In genomic region chr9:35756743-35757526, GRCh38 we compare ENCODE assay signal across 8 cellular contexts. TPM values are rescaled to one million over a fixed set of nuclear protein-coding genes. Genes with fewer than 3 reads are reported as not detected.
DNase-seq lines count a peak whose midpoint lies in the region; ATAC-seq and TF ChIP-seq lines count a peak whose summit lies in the region.

No MANE protein-coding gene starts in this region.

- DNase-seq in GDM1 (lab: John Stamatoyannopoulos, UW) = peak; percentile 70
- DNase-seq in H4 (ENCODE audit: low spot score) = peak; percentile 63
- peak; percentile 86 for DNase-seq in NCI-H1092 (lab: John Stamatoyannopoulos, UW)
- peak; percentile 77 to 85 (median 78) for DNase-seq in right lobe of liver
- peak; percentile 16 to 83 (median 60) for DNase-seq in stimulated activated CD4-positive, alpha-beta T cell treated with anti-CD3 and anti-CD28 coated beads, TNF-alpha, amount 100 ng/mL, for 24 hours (ENCODE audit: low read depth in 3 of 3)

- peaks cover 10% of the 10 kb centered on the region for H3K27me3 Mint-ChIP-seq in dendritic cell treated with granulocyte-macrophage colony-stimulating factor and Interleukin-4, amounts not matched to agents 40 ng/mL and 50 ng/mL, for 4 days

- H3K9me3 Mint-ChIP-seq in dendritic cell treated with granulocyte-macrophage colony-stimulating factor and Interleukin-4, amounts not matched to agents 40 ng/mL and 50 ng/mL, for 4 days = no peaks in the 10 kb centered on the region

- H3K27ac ChIP-seq in right lobe of liver = peak overlapping the region; percentile 72 to 93 (median 82)

- H3K4me1 Mint-ChIP-seq in dendritic cell treated with granulocyte-macrophage colony-stimulating factor and Interleukin-4, amounts not matched to agents 40 ng/mL and 50 ng/mL, for 4 days (ENCODE audit: low read depth) = peaks cover 33% of the 10 kb centered on the region

- peak overlapping the region; percentile 38 for H3K27ac Mint-ChIP-seq in dendritic cell treated with granulocyte-macrophage colony-stimulating factor and Interleukin-4, amounts not matched to agents 40 ng/mL and 50 ng/mL, for 4 days

- H3K4me1 ChIP-seq in right lobe of liver = peaks cover 0 to 18% (median 6%) of the 10 kb centered on the region in 4 donors

- no peaks in the 10 kb centered on the region for H3K27me3 ChIP-seq in right lobe of liver

- 0% methylated on average over 16 of the region's 53 CpGs for WGBS in right lobe of liver (ENCODE audit: insufficient coverage, low coverage, low lambda C conversion rate, missing lambda C conversion rate)

- H3K4me3 Mint-ChIP-seq in dendritic cell treated with granulocyte-macrophage colony-stimulating factor and Interleukin-4, amounts not matched to agents 40 ng/mL and 50 ng/mL, for 4 days = peak overlapping the region; percentile 71

- H3K4me3 ChIP-seq in WI38 (ENCODE audit: low read depth, low read length) (peak overlapping the region; percentile 27), right lobe of liver (peak overlapping the region; percentile 61 to 68 (median 65))

- H3K36me3 Mint-ChIP-seq in dendritic cell treated with granulocyte-macrophage colony-stimulating factor and Interleukin-4, amounts not matched to agents 40 ng/mL and 50 ng/mL, for 4 days (ENCODE audit: low read depth) = peaks cover 28% of the 10 kb centered on the region

- intact Hi-C loops in dendritic cell treated with granulocyte-macrophage colony-stimulating factor and Interleukin-4, amounts not matched to agents 40 ng/mL and 50 ng/mL, for 4 days (cut with micrococcal nuclease) = no loop called here
- intact Hi-C loops in right lobe of liver (cut with DNase I) = no loop called here

- peak; percentile 83 to 86 (median 85) for ATAC-seq in right lobe of liver
- ATAC-seq in GM19455 (IDR thresholded peaks at IDR 0.05; ENCODE audit: unreplicated experiment) = no peak

- no peaks in the 10 kb centered on the region for H3K9me3 ChIP-seq in right lobe of liver

- H3K36me3 ChIP-seq in right lobe of liver = peaks cover 0 to 19% (median 9%) of the 10 kb centered on the region in 4 donors

- TF ChIP-seq POLR2A in right lobe of liver (IDR thresholded peaks at IDR 0.05) = peak; percentile 54

- TF ChIP-seq CTCF in WI38 (IDR thresholded peaks at IDR 0.05; ENCODE audit: low read depth, low read length) = no peak
- TF ChIP-seq CTCF in right lobe of liver (IDR thresholded peaks at IDR 0.05) = no peak

RNA-seq across cellular contexts. Expression of gene MSMP, which starts 2.9 kb away (rescaled TPM):
- total RNA-seq in H4 (2014; rRNA removed; shearing (Covaris generic)) = not detected in 2 replicates
- not detected for total RNA-seq in right lobe of liver

RNA-seq across cellular contexts. Expression of gene RGP1, which starts 7.8 kb away (rescaled TPM):
- total RNA-seq in H4 (2014; rRNA removed; shearing (Covaris generic)) = 16.4 and 18.6 TPM in 2 replicates
- 10 to 100 TPM in 5 of 6 experiments, 1 to 10 TPM in 1; 9.5 to 13.0 (median 11.4) TPM for total RNA-seq in right lobe of liver

RNA-seq across cellular contexts. Expression of gene GBA2, which starts 7.9 kb away (rescaled TPM):
- 16.9 and 21.5 TPM in 2 replicates for total RNA-seq in H4 (2014; rRNA removed; shearing (Covaris generic))
- 10 to 100 TPM; 29.5 to 53.7 (median 35.2) TPM for total RNA-seq in right lobe of liver

RNA-seq across cellular contexts. Expression of gene CREB3, which starts 24.5 kb away (rescaled TPM):
- total RNA-seq in H4 (2014; rRNA removed; shearing (Covaris generic)) = 115 and 121 TPM in 2 replicates
- 10 to 100 TPM; 12.1 to 35.2 (median 17.8) TPM for total RNA-seq in right lobe of liver

RNA-seq across cellular contexts. Expression of gene TLN1, which starts 24.9 kb away (rescaled TPM):
- 71.2 and 95.8 TPM in 2 replicates for total RNA-seq in H4 (2014; rRNA removed; shearing (Covaris generic))
- total RNA-seq in right lobe of liver = 100 to 1,000 TPM; 103 to 168 (median 128) TPM
